Comparison of ENCODE assay signal across 17 cellular contexts in the genomic region with DNA sequence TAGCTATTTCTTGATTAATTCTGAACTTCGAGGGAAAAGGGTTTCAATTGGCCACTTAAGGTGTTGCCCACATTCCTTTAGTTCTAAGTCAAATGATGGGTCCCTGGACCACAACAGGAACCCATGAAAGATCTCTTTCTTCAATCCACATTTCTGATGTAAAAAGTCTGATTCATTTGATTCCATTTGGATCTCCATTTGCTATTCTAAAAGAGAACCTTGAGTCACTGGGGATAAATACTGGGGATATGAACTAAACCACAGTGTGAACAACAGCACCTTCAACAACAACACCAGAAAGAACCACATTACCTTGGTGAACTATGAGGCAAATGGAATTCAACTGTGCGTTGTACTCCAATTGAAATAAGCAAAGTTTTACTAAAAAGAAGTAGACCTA.
DNase-seq lines count a peak whose midpoint lies in the region; ATAC-seq and TF ChIP-seq lines count a peak whose summit lies in the region.
"Had no signal": no experiment of that assay in that cellular context is flagged by ENCODE, and none has a peak within 500 bp of the region (broad histone marks: within the 10 kb centered on the region; RNA-seq: fewer than 3 reads in every experiment).

No MANE protein-coding gene starts in this region.

- no TSS peak for BruUV-seq in mammary epithelial cell (replicated peaks; lab: Mats Ljungman, UMichigan)
- BruUV-seq in MCF 10A (replicated peaks; lab: Mats Ljungman, UMichigan), result no TSS peak

- no peak overlapping the region for H3K9ac ChIP-seq in mammary epithelial cell (ENCODE audit: insufficient read depth, low read length)

- no peak overlapping the region for H3K4me3 Mint-ChIP-seq in MCF 10A (ENCODE audit: unreplicated experiment)
- H3K4me3 Mint-ChIP-seq: CD4-positive, alpha-beta T cell; H9 had no signal

- WGBS in mammary epithelial cell (ENCODE audit: low coverage, missing lambda C conversion rate), result 74% methylated on average over 2 of the region's 2 CpGs

- CTCF ChIA-PET in mammary epithelial cell (lab: Charles Lee; ENCODE audit: low non-redundant PET) (no interaction called here), MCF 10A (lab: Yijun Ruan, JAX) (interaction anchor here (0.7 to 1.1 kb wide), 2 partner anchors 18 to 797 kb away, joined by 4 to 5 read pairs; no protein-coding TSS in a partner anchor)

- intact Hi-C loops in mammary epithelial cell (cut with micrococcal nuclease) (no loop called here), MCF 10A (cut with micrococcal nuclease) (no loop called here)

- no peak overlapping the region for H3K4me2 ChIP-seq in mammary epithelial cell (ENCODE audit: insufficient read depth, low read depth, low read length)
- H3K4me2 ChIP-seq: A549 had no signal

- dilution Hi-C loops in mammary epithelial cell (cut with HindIII; ENCODE audit: low sequenced_read_pairs), result loop anchor here (5.0 to 10.0 kb wide), 2 partner anchors 74 to 113 kb away; a partner anchor contains a TSS

- H3K27me3 ChIP-seq in mammary epithelial cell (ENCODE audit: insufficient read depth, low read length) (no peaks in the 10 kb centered on the region), MG63 (no peaks in the 10 kb centered on the region; the same call in 1 of the 2 replicates)

- H3K27me3 Mint-ChIP-seq in MCF 10A (ENCODE audit: insufficient read depth, unreplicated experiment), result no peaks in the 10 kb centered on the region

- no peaks in the 10 kb centered on the region for H3K9me3 ChIP-seq in mammary epithelial cell (replicated peaks; ENCODE audit: insufficient read depth, low read length)
- no peaks in the 10 kb centered on the region for H3K9me3 ChIP-seq in MG63
- H3K9me3 ChIP-seq: A549, Caco-2 had no signal

- H3K4me1 ChIP-seq in mammary epithelial cell (ENCODE audit: insufficient read depth, low read length), result peaks cover 3% of the 10 kb centered on the region
- H3K4me1 ChIP-seq: A549 had no signal

- no peaks in the 10 kb centered on the region for H3K4me1 Mint-ChIP-seq in MCF 10A (ENCODE audit: insufficient read depth, unreplicated experiment)

- no peaks in the 10 kb centered on the region for H3K36me3 Mint-ChIP-seq in MCF 10A (ENCODE audit: insufficient read depth, unreplicated experiment)

- H3K9me3 Mint-ChIP-seq in MCF 10A (ENCODE audit: unreplicated experiment), result no peaks in the 10 kb centered on the region

- no peaks in the 10 kb centered on the region for H3K79me2 ChIP-seq in mammary epithelial cell (ENCODE audit: insufficient read depth, low read length)

- H3K36me3 ChIP-seq in mammary epithelial cell (ENCODE audit: insufficient read depth, low read length) (no peaks in the 10 kb centered on the region), MG63 (no peaks in the 10 kb centered on the region)

- in situ Hi-C loops in mammary epithelial cell (cut with MboI; ENCODE audit: low sequenced_read_pairs in 2 of 2), result loop anchor here in 1 of 2 donors (25.0 kb wide), 1 partner anchor 534 kb away; a partner anchor contains a TSS

- no peaks in the 10 kb centered on the region for H4K20me1 ChIP-seq in mammary epithelial cell (ENCODE audit: insufficient read depth, low read length)

- H3K27ac ChIP-seq in mammary epithelial cell (ENCODE audit: insufficient read depth, low read depth, low read length) (no peak overlapping the region), epithelial cell of prostate (peak overlapping the region; percentile 67)
- H3K27ac ChIP-seq: 22Rv1, A549, C4-2B had no signal

- H3K4me3 ChIP-seq in mammary epithelial cell (replicated peaks in 1 of 3; ENCODE audit: insufficient read depth in 1 of 3, low read depth in 2 of 3, low read length in 3 of 3) (no peak overlapping the region), MG63 (no peak overlapping the region)
- H3K4me3 ChIP-seq: A549 had no signal

- H3K27ac Mint-ChIP-seq in MCF 10A (ENCODE audit: low read depth, unreplicated experiment), result no peak overlapping the region
- H3K27ac Mint-ChIP-seq: CD4-positive, alpha-beta T cell; H9 had no signal

- peak; percentile 90 for DNase-seq in mammary epithelial cell
- DNase-seq in MCF 10A (ENCODE audit: unreplicated experiment), result no peak
- DNase-seq in epithelial cell of prostate (ENCODE audit: low read depth, low spot score), result no peak
- peak; percentile 53 for DNase-seq in myocyte (ENCODE audit: low read depth)
- DNase-seq in MG63, result no peak
- no peak for DNase-seq in Kasumi-1 (lab: John Stamatoyannopoulos, UW)
- DNase-seq: AML-193; Caco-2; CD4-positive, alpha-beta T cell; DMS153; DMS79; GDM1; H9 had no signal

- POLR2A ChIA-PET in MCF 10A (lab: Yijun Ruan, JAX), result no interaction called here

- H2AFZ ChIP-seq in mammary epithelial cell (ENCODE audit: low read depth, low read length), result no peak overlapping the region

- no peak for TF ChIP-seq CTCF in mammary epithelial cell (conservative IDR thresholded peaks at IDR 0.05 in 1 of 2, IDR thresholded peaks at IDR 0.05 in 1 of 2; ENCODE audit: extremely low read depth in 1 of 2, insufficient read depth in 1 of 2, low read depth in 1 of 2, low read length in 2 of 2)
- no peak for TF ChIP-seq CTCF in MCF 10A (IDR thresholded peaks at IDR 0.05; ENCODE audit: unreplicated experiment)

- ATAC-seq in HG03108 (IDR thresholded peaks at IDR 0.05; ENCODE audit: unreplicated experiment), result no peak
- ATAC-seq: A549 had no signal

Comparison
In these comparisons a context has a peak if more than half of its experiments do, and no peak if none do; other contexts are left out.
1. DNase-seq: peak in mammary epithelial cell (single experiment) and myocyte (single experiment); none in MCF 10A (single experiment), epithelial cell of prostate (single experiment), MG63 (single experiment) and Kasumi-1 (0 of 2).